Comparison of ENCODE assay signal across 21 cellular contexts in the genomic region with DNA sequence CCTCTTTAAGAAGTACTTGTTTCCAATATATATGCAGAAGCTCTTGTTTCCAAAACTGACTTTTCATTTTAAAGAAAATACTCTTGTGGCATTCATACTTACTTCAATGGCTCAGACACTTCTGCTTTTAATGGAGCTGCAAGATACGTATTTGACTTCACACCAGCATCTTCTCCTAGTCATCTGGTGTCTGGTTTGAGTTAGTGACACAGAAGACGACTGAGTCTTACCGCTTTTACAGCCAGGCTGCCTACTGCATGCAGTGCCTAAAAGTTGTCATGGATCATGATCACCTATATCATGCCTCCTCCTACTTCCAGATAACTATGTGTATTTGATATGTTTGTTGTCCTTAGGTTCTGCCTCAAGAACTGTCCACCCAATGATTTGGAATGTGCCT.
"Had no signal": no experiment of that assay in that cellular context is flagged by ENCODE, and none has a peak within 500 bp of the region (broad histone marks: within the 10 kb centered on the region; RNA-seq: fewer than 3 reads in every experiment).

No MANE protein-coding gene starts in this region.

- H3K36me3 ChIP-seq: sigmoid colon, vagina had no signal

- H3K36me3 Mint-ChIP-seq: activated naive CD8-positive, alpha-beta T cell treated with anti-CD3 and anti-CD28 coated beads, Interleukin-2, amount 10 ng/mL, durations not matched to agents 7 days and 5 days; stimulated activated effector memory CD8-positive, alpha-beta T cell treated with anti-CD3 and anti-CD28 coated beads, Interleukin-12 subunit alpha, Interleukin-12 subunit beta, amount 100 ng/mL, for 72 hours had no signal

- FAIRE-seq: colon, frontal cortex had no signal

- H3K9me3 ChIP-seq: ascending aorta, esophagus squamous epithelium, lower lobe of right lung, sigmoid colon, vagina had no signal

- H3K9ac ChIP-seq: parathyroid adenoma had no signal

- H3K79me2 ChIP-seq: parathyroid adenoma had no signal

- H3K27me3 ChIP-seq: ascending aorta, cardiac muscle cell, esophagus squamous epithelium, sigmoid colon, vagina had no signal

- DNase-seq: activated CD4-positive, CD25-positive, alpha-beta regulatory T cell; activated CD8-positive, alpha-beta memory T cell treated with anti-CD3 and anti-CD28 coated beads for 24 hours; activated naive CD4-positive, alpha-beta T cell; activated naive CD8-positive, alpha-beta T cell treated with anti-CD3 and anti-CD28 coated beads, Interleukin-2, amount 10 ng/mL, durations not matched to agents 7 days and 5 days; esophagus squamous epithelium; head of caudate nucleus; immature natural killer cell; lower lobe of right lung; midbrain; sigmoid colon had no signal

- ATAC-seq: lower lobe of right lung; stimulated activated effector memory CD8-positive, alpha-beta T cell treated with anti-CD3 and anti-CD28 coated beads, Interleukin-12 subunit alpha, Interleukin-12 subunit beta, amount 100 ng/mL, for 72 hours had no signal

- H3K27ac Mint-ChIP-seq: activated CD4-positive, alpha-beta T cell treated with anti-CD3 and anti-CD28 coated beads, Interleukin-2, amount 10 ng/mL, durations not matched to agents 24 days and 14 days; activated naive CD8-positive, alpha-beta T cell treated with anti-CD3 and anti-CD28 coated beads, Interleukin-2, amount 10 ng/mL, durations not matched to agents 7 days and 5 days; activated T-helper 1 cell treated with anti-CD3 and anti-CD28 coated beads, Interleukin-12 subunit alpha, Interleukin-12 subunit beta, Interleukin-2, Interleukin-4 antibody, amounts not matched to agents 30 ng/mL and 10 ng/mL and 1 ng/mL, durations not matched to agents 14 hours and 24 hours and 36 hours; immature natural killer cell; stimulated activated effector memory CD8-positive, alpha-beta T cell treated with anti-CD3 and anti-CD28 coated beads, Interleukin-12 subunit alpha, Interleukin-12 subunit beta, amount 100 ng/mL, for 72 hours; T-helper 2 cell treated with Interferon-gamma antibody and Interleukin-4, amounts not matched to agents 5 μg/mL and 100 μg/mL, for 36 hours had no signal

- H2AFZ ChIP-seq: parathyroid adenoma had no signal

- H3K4me1 ChIP-seq: lower lobe of right lung, parathyroid adenoma, sigmoid colon had no signal

- H3K4me3 ChIP-seq: ascending aorta, cardiac muscle cell, esophagus squamous epithelium, lower lobe of right lung, sigmoid colon, vagina had no signal

- H3K4me1 Mint-ChIP-seq: activated naive CD8-positive, alpha-beta T cell treated with anti-CD3 and anti-CD28 coated beads, Interleukin-2, amount 10 ng/mL, durations not matched to agents 7 days and 5 days; stimulated activated effector memory CD8-positive, alpha-beta T cell treated with anti-CD3 and anti-CD28 coated beads, Interleukin-12 subunit alpha, Interleukin-12 subunit beta, amount 100 ng/mL, for 72 hours had no signal

- H3K27ac ChIP-seq: ascending aorta, cardiac muscle cell, lower lobe of right lung, parathyroid adenoma, sigmoid colon, vagina had no signal

- H3K9me3 Mint-ChIP-seq: activated CD4-positive, alpha-beta T cell treated with anti-CD3 and anti-CD28 coated beads, Interleukin-2, amount 10 ng/mL, durations not matched to agents 24 days and 14 days; activated naive CD8-positive, alpha-beta T cell treated with anti-CD3 and anti-CD28 coated beads, Interleukin-2, amount 10 ng/mL, durations not matched to agents 7 days and 5 days; activated T-helper 1 cell treated with anti-CD3 and anti-CD28 coated beads, Interleukin-12 subunit alpha, Interleukin-12 subunit beta, Interleukin-2, Interleukin-4 antibody, amounts not matched to agents 30 ng/mL and 10 ng/mL and 1 ng/mL, durations not matched to agents 14 hours and 24 hours and 36 hours; immature natural killer cell; stimulated activated effector memory CD8-positive, alpha-beta T cell treated with anti-CD3 and anti-CD28 coated beads, Interleukin-12 subunit alpha, Interleukin-12 subunit beta, amount 100 ng/mL, for 72 hours; T-helper 2 cell treated with Interferon-gamma antibody and Interleukin-4, amounts not matched to agents 5 μg/mL and 100 μg/mL, for 36 hours had no signal

- H3K4me3 Mint-ChIP-seq: activated CD4-positive, alpha-beta T cell treated with anti-CD3 and anti-CD28 coated beads, Interleukin-2, amount 10 ng/mL, durations not matched to agents 24 days and 14 days; activated naive CD8-positive, alpha-beta T cell treated with anti-CD3 and anti-CD28 coated beads, Interleukin-2, amount 10 ng/mL, durations not matched to agents 7 days and 5 days; activated T-helper 1 cell treated with anti-CD3 and anti-CD28 coated beads, Interleukin-12 subunit alpha, Interleukin-12 subunit beta, Interleukin-2, Interleukin-4 antibody, amounts not matched to agents 30 ng/mL and 10 ng/mL and 1 ng/mL, durations not matched to agents 14 hours and 24 hours and 36 hours; immature natural killer cell; neural crest cell; stimulated activated effector memory CD8-positive, alpha-beta T cell treated with anti-CD3 and anti-CD28 coated beads, Interleukin-12 subunit alpha, Interleukin-12 subunit beta, amount 100 ng/mL, for 72 hours; T-helper 2 cell treated with Interferon-gamma antibody and Interleukin-4, amounts not matched to agents 5 μg/mL and 100 μg/mL, for 36 hours had no signal
